In the genomic region with DNA sequence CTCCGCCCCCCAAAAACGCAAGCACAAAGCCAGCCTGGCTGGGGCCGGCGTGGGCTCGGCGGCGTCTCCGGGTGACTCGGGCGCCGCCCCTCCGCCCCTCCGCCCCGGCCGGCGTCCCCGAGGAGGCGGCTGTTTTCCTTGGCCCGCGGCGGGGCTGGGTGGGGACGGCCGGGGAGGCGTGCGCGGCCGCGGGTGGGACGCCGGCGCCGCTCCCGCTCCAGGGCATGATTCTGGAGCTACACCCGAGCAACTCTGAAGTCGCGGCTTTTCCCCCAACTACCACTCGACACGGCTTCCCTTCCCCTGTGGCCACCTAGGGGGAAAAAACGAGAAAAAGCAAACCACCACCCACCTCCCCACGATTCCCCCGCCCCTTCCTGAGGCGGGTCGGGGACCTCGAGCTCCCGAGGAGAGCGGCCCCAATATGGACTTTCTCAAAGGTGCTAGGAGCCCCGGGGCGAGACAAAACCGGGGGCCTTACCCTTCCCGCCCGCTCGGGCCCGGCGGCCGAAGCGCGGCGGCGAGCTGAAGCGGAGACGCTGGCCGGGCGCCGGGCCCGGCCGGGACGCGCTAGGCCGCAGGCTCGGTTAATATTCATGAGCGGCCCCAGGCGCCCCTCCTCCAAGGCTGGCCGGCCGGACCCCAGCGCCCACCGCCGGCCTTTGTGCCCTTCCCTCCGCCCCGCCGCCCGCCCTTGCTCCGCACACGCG, we compare ENCODE assay signal across 8 cellular contexts. TPM values are rescaled to one million over a fixed set of nuclear protein-coding genes. Genes with fewer than 3 reads are reported as not detected.
DNase-seq lines count a peak whose midpoint lies in the region; ATAC-seq, FAIRE-seq and TF ChIP-seq lines count a peak whose summit lies in the region.

No MANE protein-coding gene starts in this region.

- H3K4me3 Mint-ChIP-seq in T-helper 2 cell treated with Interferon-gamma antibody and Interleukin-4, amounts not matched to agents 5 μg/mL and 100 μg/mL, for 36 hours, result peak overlapping the region; percentile 89

- WGBS in body of pancreas, 2 donors, result 0 to 8% methylated on average over 2 to 78 of the region's 84 CpGs

- H3K9ac ChIP-seq in iPS-20b (ENCODE audit: low read depth, low read length) (peak overlapping the region; percentile 88), skeletal muscle tissue (ENCODE audit: low read depth in 1 of 3, low read length in 3 of 3) (peak overlapping the region; percentile 84 to 91 (median 91))

- H3K9me3 ChIP-seq in body of pancreas (no peaks in the 10 kb centered on the region), iPS-20b (ENCODE audit: insufficient read depth, low read depth, low read length) (no peaks in the 10 kb centered on the region), skeletal muscle tissue (ENCODE audit: control insufficient read depth in 3 of 3, low read length in 3 of 3) (no peaks in the 10 kb centered on the region)

- peaks cover 24% of the 10 kb centered on the region for H3K4me1 Mint-ChIP-seq in T-helper 2 cell treated with Interferon-gamma antibody and Interleukin-4, amounts not matched to agents 5 μg/mL and 100 μg/mL, for 36 hours (ENCODE audit: low read depth)

- H3K27me3 ChIP-seq in body of pancreas (no peaks in the 10 kb centered on the region), iPS-20b (ENCODE audit: insufficient read depth, low read length) (peaks cover 58% of the 10 kb centered on the region), skeletal muscle tissue (ENCODE audit: control insufficient read depth in 3 of 3, insufficient read depth in 3 of 3, low read length in 3 of 3) (no peaks in the 10 kb centered on the region)

- ATAC-seq in HG03439 (IDR thresholded peaks at IDR 0.05; ENCODE audit: unreplicated experiment) (peak; percentile 31), body of pancreas (peak; percentile 34)

- no peaks in the 10 kb centered on the region for H3K9me3 Mint-ChIP-seq in T-helper 2 cell treated with Interferon-gamma antibody and Interleukin-4, amounts not matched to agents 5 μg/mL and 100 μg/mL, for 36 hours

- TF ChIP-seq POLR2A in body of pancreas (IDR thresholded peaks at IDR 0.05), result peak; percentile 29 to 63 (median 61)

- TF ChIP-seq CTCF in C4-2B (conservative IDR thresholded peaks at IDR 0.05) (0 out of 2 replicates have a peak, but pooled peaks have one; percentile 2), body of pancreas (IDR thresholded peaks at IDR 0.05) (peak in 3 of 7 experiments; percentile 7 to 15 (median 8))

- intact Hi-C loops in body of pancreas (cut with DNase I), result no loop called here

- H3K4me1 ChIP-seq in body of pancreas (peaks cover 36% of the 10 kb centered on the region), iPS-20b (ENCODE audit: insufficient read depth, low read length) (peaks cover 36% of the 10 kb centered on the region; the same call in 1 of the 2 replicates), skeletal muscle tissue (ENCODE audit: control insufficient read depth in 3 of 3, insufficient read depth in 3 of 3, low read length in 3 of 3) (peaks cover 23 to 33% (median 29%) of the 10 kb centered on the region in 3 donors)

- H3K4me3 ChIP-seq in body of pancreas, result peak overlapping the region; percentile 24 to 48
- H3K4me3 ChIP-seq in iPS-20b (ENCODE audit: low read length), result peak overlapping the region; percentile 70
- H3K4me3 ChIP-seq in skeletal muscle tissue (ENCODE audit: low read length in 3 of 3), result peak overlapping the region; percentile 75 to 89 (median 84)

- FAIRE-seq in GM19239 (lab: Jason Lieb, UNC), result no peak

- peak overlapping the region; percentile 91 for H3K27ac Mint-ChIP-seq in T-helper 2 cell treated with Interferon-gamma antibody and Interleukin-4, amounts not matched to agents 5 μg/mL and 100 μg/mL, for 36 hours

- H3K27me3 Mint-ChIP-seq in T-helper 2 cell treated with Interferon-gamma antibody and Interleukin-4, amounts not matched to agents 5 μg/mL and 100 μg/mL, for 36 hours (ENCODE audit: low read depth), result no peaks in the 10 kb centered on the region

- DNase-seq in GM19239 (ENCODE audit: insufficient read length, low spot score) (peak; percentile 54), body of pancreas (peak; percentile 54 to 70 (median 59)), DMS153 (lab: John Stamatoyannopoulos, UW) (no peak)
- peak; percentile 52 for DNase-seq in T-helper 2 cell treated with Interferon-gamma antibody and Interleukin-4, amounts not matched to agents 5 μg/mL and 100 μg/mL, for 36 hours (ENCODE audit: low spot score)

- peaks cover 7% of the 10 kb centered on the region for H3K36me3 Mint-ChIP-seq in T-helper 2 cell treated with Interferon-gamma antibody and Interleukin-4, amounts not matched to agents 5 μg/mL and 100 μg/mL, for 36 hours (ENCODE audit: low read depth)

- H3K27ac ChIP-seq in C4-2B (peak overlapping the region; percentile 84), body of pancreas (peak overlapping the region; percentile 85 to 97 (median 96)), iPS-20b (ENCODE audit: low read length) (no peak overlapping the region), skeletal muscle tissue (ENCODE audit: low read depth, low read length) (peak overlapping the region; percentile 92)

- no peaks in the 10 kb centered on the region for H3K36me3 ChIP-seq in body of pancreas (replicated peaks in 1 of 2; ENCODE audit: insufficient read depth in 1 of 2, low read depth in 2 of 2)
- no peaks in the 10 kb centered on the region for H3K36me3 ChIP-seq in iPS-20b (ENCODE audit: insufficient read depth, low read depth, low read length)
- H3K36me3 ChIP-seq in skeletal muscle tissue (ENCODE audit: control insufficient read depth in 3 of 3, insufficient read depth in 3 of 3, low read length in 3 of 3), result no peaks in the 10 kb centered on the region

RNA-seq across cellular contexts. Expression of gene ARHGAP21, which starts 0.9 kb away (rescaled TPM):
- total RNA-seq in body of pancreas (10 to 100 TPM; 38.9 to 44.2 TPM), skeletal muscle tissue (62.1 TPM)
